In the genomic region with DNA sequence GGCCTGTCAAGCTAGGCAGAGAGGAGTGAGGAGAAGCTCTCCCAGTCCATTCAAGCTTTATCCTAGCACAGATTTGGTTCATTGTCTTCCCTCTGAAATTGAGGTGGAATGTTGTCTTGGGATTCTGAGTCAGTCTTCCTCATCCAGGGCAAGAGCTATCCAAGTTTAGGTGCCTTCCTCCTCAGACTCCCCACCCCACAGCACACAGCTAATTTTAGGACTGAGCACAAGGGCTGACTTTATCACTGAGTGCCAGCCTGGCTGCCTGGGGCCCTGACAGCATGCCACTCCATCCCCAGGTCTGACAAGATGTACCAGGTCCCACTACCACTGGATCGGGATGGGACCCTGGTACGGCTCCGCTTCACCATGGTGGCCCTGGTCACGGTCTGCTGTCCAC, we compare ENCODE assay signal across 1 cellular context.
TF ChIP-seq lines count a peak whose summit lies in the region.

No MANE protein-coding gene starts in this region.

TF ChIP-seq in IMR-90, 13 proteins besides CTCF, POLR2A, EP300 and RAD21:
- TF ChIP-seq ELK1 (IDR thresholded peaks at IDR 0.05; ENCODE audit: borderline replicate concordance, low read depth, low read length) (no peak), CEBPB (IDR thresholded peaks at IDR 0.05; ENCODE audit: low read depth, low read length) (no peak), NFE2L2 (IDR thresholded peaks at IDR 0.05; ENCODE audit: low read depth, low read length) (no peak), FOS (IDR thresholded peaks at IDR 0.05; ENCODE audit: low read depth, low read length) (no peak), CHD1 (IDR thresholded peaks at IDR 0.05; ENCODE audit: low read depth, low read length) (no peak), RFX5 (IDR thresholded peaks at IDR 0.05; ENCODE audit: low read depth, low read length) (no peak), SMC3 (IDR thresholded peaks at IDR 0.05; ENCODE audit: low read depth, low read length) (no peak), MAZ (IDR thresholded peaks at IDR 0.05; ENCODE audit: borderline replicate concordance, low read depth, low read length) (no peak), RCOR1 (IDR thresholded peaks at IDR 0.05; ENCODE audit: insufficient replicate concordance, low read length) (no peak), USF2 (IDR thresholded peaks at IDR 0.05; ENCODE audit: low read depth, low read length) (no peak), MAFK (IDR thresholded peaks at IDR 0.05; ENCODE audit: low read depth, low read length) (no peak), BHLHE40 (IDR thresholded peaks at IDR 0.05; ENCODE audit: low read depth, low read length) (no peak), MXI1 (IDR thresholded peaks at IDR 0.05; ENCODE audit: borderline replicate concordance, low read depth, low read length) (no peak)
